1 cellular context compared by ENCODE assay signal in genomic region chr5:6496207-6496584, GRCh38.
TF ChIP-seq lines count a peak whose summit lies in the region.

No MANE protein-coding gene starts in this region.

TF ChIP-seq in SK-N-SH, 30 proteins besides CTCF, POLR2A, EP300 and RAD21 (continued from another document):
- TF ChIP-seq USF2 (IDR thresholded peaks at IDR 0.05; ENCODE audit: borderline replicate concordance, low read depth, low read length), result no peak
- TF ChIP-seq MXI1 (IDR thresholded peaks at IDR 0.05; ENCODE audit: low read depth, low read length), result no peak
TF ChIP-seq in SK-N-SH: peak in this region for 0.
